ENCODE assay signal across 9 cellular contexts in the genomic region with DNA sequence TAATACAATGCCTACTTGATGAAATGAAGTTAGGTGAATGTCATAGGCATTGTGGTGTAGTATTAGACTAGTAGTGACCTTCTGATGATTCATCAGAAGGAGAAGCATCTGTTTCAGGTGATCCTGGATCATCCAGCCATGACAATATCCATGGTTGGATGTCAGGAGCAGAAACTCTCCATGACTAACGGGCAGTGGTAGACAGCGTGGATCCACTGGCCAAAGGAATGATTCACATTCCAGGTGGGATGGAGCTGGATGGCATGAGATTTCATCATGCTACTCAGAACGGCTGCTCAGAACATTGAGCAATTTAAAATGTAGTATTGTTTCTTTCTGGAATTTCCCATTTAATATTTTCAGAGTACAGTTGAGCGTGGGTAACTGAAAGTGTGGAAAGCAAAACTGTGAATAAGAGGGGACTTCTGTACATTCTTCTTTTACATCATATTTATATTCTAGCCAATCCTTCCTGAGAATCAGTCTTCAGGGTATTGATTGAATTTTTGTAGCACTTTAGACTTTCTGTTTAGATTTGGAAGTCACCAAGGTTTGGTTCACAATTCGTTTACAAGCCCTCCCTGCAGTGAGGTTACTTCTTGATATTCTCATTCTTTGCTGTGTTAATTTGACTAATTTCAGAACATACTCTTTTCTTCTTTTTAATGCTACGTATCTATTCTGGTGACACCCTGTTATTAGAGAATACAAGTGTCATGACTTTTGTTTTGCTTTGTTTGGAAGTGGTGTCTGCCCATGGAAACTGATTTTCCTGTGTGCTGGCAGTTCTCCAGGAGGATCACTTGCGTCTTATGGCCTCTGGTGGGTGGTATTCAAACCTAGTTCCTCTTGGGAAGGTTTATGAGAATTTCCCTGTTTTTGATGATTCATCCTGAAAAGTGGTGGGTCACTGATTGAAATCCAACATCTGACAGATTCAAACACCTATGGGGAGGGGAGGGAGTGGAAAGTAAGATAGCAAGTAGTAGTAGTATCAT. TPM values are rescaled to one million over a fixed set of nuclear protein-coding genes. Genes with fewer than 3 reads are reported as not detected.
DNase-seq lines count a peak whose midpoint lies in the region; ATAC-seq and TF ChIP-seq lines count a peak whose summit lies in the region.
"Had no signal": no experiment of that assay in that cellular context is flagged by ENCODE, and none has a peak within 500 bp of the region (broad histone marks: within the 10 kb centered on the region; RNA-seq: fewer than 3 reads in every experiment).

No MANE protein-coding gene starts in this region.

- no peaks in the 10 kb centered on the region for H3K9me3 ChIP-seq in IMR-90 (ENCODE audit: control insufficient read depth, insufficient read depth, low read length)
- H3K9me3 ChIP-seq: ascending aorta had no signal

- ATAC-seq in activated CD4-positive, CD25-positive, alpha-beta regulatory T cell treated with anti-CD3 and anti-CD28 coated beads, Interleukin-2, amount 50 U/mL, for 24 hours = peak; percentile 60 to 67
- ATAC-seq in IMR-90 (ENCODE audit: low read depth) = peak; percentile 8; the same call in 1 of the 2 replicates
- ATAC-seq in HG02884 (IDR thresholded peaks at IDR 0.05; ENCODE audit: unreplicated experiment) = no peak
- ATAC-seq in HG03139 (IDR thresholded peaks at IDR 0.05; ENCODE audit: unreplicated experiment) = no peak
- ATAC-seq in HG02885 (IDR thresholded peaks at IDR 0.05; ENCODE audit: poor library complexity, unreplicated experiment) = no peak

- no peaks in the 10 kb centered on the region for H4K20me1 ChIP-seq in IMR-90 (ENCODE audit: insufficient read depth, low read length)

- POLR2A ChIA-PET in IMR-90 (lab: Charles Lee; ENCODE audit: unreplicated experiment) = no interaction called here

- DNase-seq in activated CD4-positive, CD25-positive, alpha-beta regulatory T cell treated with anti-CD3 and anti-CD28 coated beads, Interleukin-2, amount 50 U/mL, for 72 hours = no peak
- DNase-seq in IMR-90 (peak; percentile 54), cardiac fibroblast (ENCODE audit: low read depth in 2 of 2) (peak; percentile 59 to 86), retinal pigment epithelial cell (ENCODE audit: low read depth) (no peak)

- H3K4me2 ChIP-seq in IMR-90 (ENCODE audit: low read depth, low read length) = no peak overlapping the region

- no peaks in the 10 kb centered on the region for H3K36me3 ChIP-seq in IMR-90 (ENCODE audit: control insufficient read depth, insufficient read depth, low read length)
- H3K36me3 ChIP-seq: ascending aorta had no signal

- 0 out of 2 replicates have a peak overlapping the region, but pooled peaks have one; percentile 44 for H2BK120ac ChIP-seq in IMR-90 (ENCODE audit: low read depth, low read length)

- H3K4ac ChIP-seq in IMR-90 (ENCODE audit: low read depth, low read length) = no peak overlapping the region

- no peak overlapping the region for H2BK15ac ChIP-seq in IMR-90 (ENCODE audit: low read depth, low read length)

- no peaks in the 10 kb centered on the region; the same call in 1 of the 2 replicates for H3K9me1 ChIP-seq in IMR-90 (ENCODE audit: insufficient read depth, low read length)

- TF ChIP-seq POLR2A in IMR-90 (IDR thresholded peaks at IDR 0.05; ENCODE audit: low read depth, low read length) = no peak

- no peak overlapping the region for H4K8ac ChIP-seq in IMR-90 (ENCODE audit: low read depth in 2 of 2, low read length in 2 of 2)

- H2BK20ac ChIP-seq in IMR-90 (ENCODE audit: low read depth, low read length) = no peak overlapping the region

- H4K91ac ChIP-seq in IMR-90 (ENCODE audit: insufficient read depth, low read depth, low read length) = no peak overlapping the region

- no peaks in the 10 kb centered on the region for H3K27me3 ChIP-seq in IMR-90 (ENCODE audit: control insufficient read depth, insufficient read depth, low read length)
- H3K27me3 ChIP-seq: ascending aorta had no signal

- H3K4me3 ChIP-seq in IMR-90 (ENCODE audit: insufficient read depth, low read depth, low read length) = no peak overlapping the region
- H3K4me3 ChIP-seq in cardiac fibroblast (replicated peaks in 1 of 2; ENCODE audit: low read depth in 2 of 2, low read length in 2 of 2) = no peak overlapping the region
- H3K4me3 ChIP-seq in retinal pigment epithelial cell (ENCODE audit: low read length) = no peak overlapping the region
- H3K4me3 ChIP-seq: ascending aorta had no signal

- H3K14ac ChIP-seq in IMR-90 (replicated peaks; ENCODE audit: low read depth, low read length) = no peak overlapping the region

- H4K5ac ChIP-seq in IMR-90 (ENCODE audit: low read depth, low read length) = no peak overlapping the region

- BruUV-seq in IMR-90 (replicated peaks; lab: Mats Ljungman, UMichigan) = no TSS peak

- H3K18ac ChIP-seq in IMR-90 (ENCODE audit: low read depth, low read length) = peak overlapping the region; percentile 33; the same call in 1 of the 2 replicates

- no peak overlapping the region for H3K56ac ChIP-seq in IMR-90 (ENCODE audit: extremely low read depth, insufficient read depth, low read length)

- CTCF ChIA-PET in IMR-90 (lab: Yijun Ruan, JAX) = no interaction called here

- WGBS in IMR-90 (ENCODE audit: extremely low coverage in 2 of 2, insufficient read length in 1 of 2), 2 experiments = 71% methylated on average over 2 of the region's 7 CpGs; no CpG with 5 or more reads in 1 of the 2 experiments

- no peak for TF ChIP-seq RAD21 in IMR-90 (IDR thresholded peaks at IDR 0.05; ENCODE audit: low read length)

- in situ Hi-C loops in IMR-90 (cut with MboI; ENCODE audit: low sequenced_read_pairs) = no loop called here

- no peaks in the 10 kb centered on the region for H3K79me1 ChIP-seq in IMR-90 (ENCODE audit: low read depth in 1 of 2, low read length in 2 of 2)

- no peak overlapping the region for H3K27ac ChIP-seq in IMR-90 (ENCODE audit: insufficient read depth, low read length)
- H3K27ac ChIP-seq: ascending aorta had no signal

- no peak overlapping the region for H2AK9ac ChIP-seq in IMR-90 (replicated peaks; ENCODE audit: low read depth, low read length, poor library complexity)

- dilution Hi-C loops in IMR-90 (cut with HindIII; ENCODE audit: low sequenced_read_pairs, unreplicated experiment) = no loop called here

- no peak overlapping the region for H2BK5ac ChIP-seq in IMR-90 (ENCODE audit: low read depth, low read length, poor library complexity, severe bottlenecking)

- intact Hi-C loops in IMR-90 (cut with micrococcal nuclease) = no loop called here

- peaks cover 8% of the 10 kb centered on the region for H3K4me1 ChIP-seq in IMR-90 (ENCODE audit: control insufficient read depth, insufficient read depth, low read length)
- H3K4me1 ChIP-seq: ascending aorta had no signal

- TF ChIP-seq CTCF in IMR-90 (conservative IDR thresholded peaks at IDR 0.05; ENCODE audit: low read depth, low read length) (0 out of 2 replicates have a peak, but pooled peaks have one; percentile 15), cardiac fibroblast (IDR thresholded peaks at IDR 0.05; ENCODE audit: low read depth, low read length) (no peak), retinal pigment epithelial cell (conservative IDR thresholded peaks at IDR 0.05; ENCODE audit: low read depth, low read length) (peak; percentile 28)

- H2AK5ac ChIP-seq in IMR-90 (ENCODE audit: low read depth, low read length) = no peak overlapping the region

- H3K23ac ChIP-seq in IMR-90 (ENCODE audit: low read depth, low read length) = no peak overlapping the region

- no peak overlapping the region for H3K9ac ChIP-seq in IMR-90 (ENCODE audit: low read depth, low read length)

- H2AFZ ChIP-seq in IMR-90 (replicated peaks; ENCODE audit: low read length, poor library complexity) = no peak overlapping the region

TF ChIP-seq in IMR-90, 13 proteins besides CTCF, POLR2A, EP300 and RAD21:
- peak; percentile 81 for TF ChIP-seq CEBPB (IDR thresholded peaks at IDR 0.05; ENCODE audit: low read depth, low read length)
- TF ChIP-seq RCOR1 (IDR thresholded peaks at IDR 0.05; ENCODE audit: insufficient replicate concordance, low read length) = no peak

RNA-seq across cellular contexts. Expression of gene CLINT1, which starts 12.2 kb away (rescaled TPM):
- 124 and 146 TPM in 2 replicates for total RNA-seq in IMR-90 (2012; rRNA removed)
- 110 and 144 TPM in 2 replicates for polyA plus RNA-seq in IMR-90 (2012; rRNA removed)
- 71.6 and 72.6 TPM in 2 replicates for polyA plus RNA-seq in IMR-90 (2012; cell fraction: cytosol; rRNA removed)
- 135 and 230 TPM in 2 replicates for polyA plus RNA-seq in IMR-90 (2012; cell fraction: nucleus; rRNA removed; ENCODE audit: low replicate concordance)

Comparison
In these comparisons a context has a peak if more than half of its experiments do, and no peak if none do; other contexts are left out.
1. ATAC-seq: peak in activated CD4-positive, CD25-positive, alpha-beta regulatory T cell treated with anti-CD3 and anti-CD28 coated beads, Interleukin-2, amount 50 U/mL, for 24 hours (2 of 2) and IMR-90 (single experiment); none in HG02884 (single experiment), HG03139 (single experiment) and HG02885 (single experiment).
2. DNase-seq: peak in IMR-90 (single experiment) and cardiac fibroblast (2 of 2); none in activated CD4-positive, CD25-positive, alpha-beta regulatory T cell treated with anti-CD3 and anti-CD28 coated beads, Interleukin-2, amount 50 U/mL, for 72 hours (single experiment) and retinal pigment epithelial cell (single experiment).